8 cellular contexts compared by ENCODE assay signal in genomic region chr3:69425249-69425648, GRCh38. TPM values are rescaled to one million over a fixed set of nuclear protein-coding genes. Genes with fewer than 3 reads are reported as not detected.
DNase-seq lines count a peak whose midpoint lies in the region; ATAC-seq, FAIRE-seq and TF ChIP-seq lines count a peak whose summit lies in the region.

No MANE protein-coding gene starts in this region.

- SMC1A ChIA-PET in GM12878 (lab: Charles Lee; ENCODE audit: uncharacterized antibody, unreplicated experiment), result interaction anchor here (0.5 to 8.4 kb wide), 15 partner anchors 10 to 527 kb away, joined by 3 to 100 read pairs (median 11); no protein-coding TSS in a partner anchor

- RAD21 ChIA-PET in GM12878 (lab: Charles Lee; ENCODE audit: unreplicated experiment), result interaction anchor here (1.0 to 6.3 kb wide), 14 partner anchors 10 to 304 kb away, joined by 3 to 47 read pairs (median 4); no protein-coding TSS in a partner anchor

- H3K4me1 ChIP-seq in HEK293 (ENCODE audit: control insufficient read depth, insufficient read depth, low read length), result no peaks in the 10 kb centered on the region
- no peaks in the 10 kb centered on the region for H3K4me1 ChIP-seq in GM12878 (ENCODE audit: control insufficient read depth, insufficient read depth, low read length)
- no peaks in the 10 kb centered on the region for H3K4me1 ChIP-seq in HepG2 (ENCODE audit: insufficient read depth, low read length)

- H2AFZ ChIP-seq in GM12878 (ENCODE audit: control insufficient read depth, low read depth, low read length) (no peak overlapping the region), HepG2 (ENCODE audit: low read length) (no peak overlapping the region)

- H3K9ac ChIP-seq in GM12878 (ENCODE audit: control insufficient read depth, insufficient read depth, low read length) (no peak overlapping the region), HepG2 (ENCODE audit: insufficient read depth, low read depth, low read length) (no peak overlapping the region)

- H3K36me3 ChIP-seq in HEK293 (ENCODE audit: control insufficient read depth in 2 of 2, insufficient read depth in 1 of 2, low read length in 2 of 2) (no peaks in the 10 kb centered on the region), GM12878 (ENCODE audit: control insufficient read depth in 2 of 2, insufficient read depth in 2 of 2, low read length in 1 of 2) (no peaks in the 10 kb centered on the region), HepG2 (replicated peaks in 1 of 2; ENCODE audit: control insufficient read depth in 1 of 2, insufficient read depth in 2 of 2, low read length in 2 of 2) (no peaks in the 10 kb centered on the region)

- ATAC-seq in GM12878 (peak; percentile 92), HepG2 (peak; percentile 94)

- no peak for TF ChIP-seq EP300 in GM12878 (IDR thresholded peaks at IDR 0.05; ENCODE audit: borderline replicate concordance in 1 of 2, control insufficient read depth in 1 of 2, low read depth in 2 of 2, low read length in 2 of 2)
- no peak for TF ChIP-seq EP300 in HepG2 (IDR thresholded peaks at IDR 0.05; ENCODE audit: low read depth in 2 of 2, low read length in 2 of 2)
- no peak for TF ChIP-seq EP300 in HepG2 (CRISPR knock-in tag; IDR thresholded peaks at IDR 0.05; ENCODE audit: borderline replicate concordance)

- in situ Hi-C loops in GM12878 (cut with MboI) (no loop called here), HepG2 (cut with HindIII; ENCODE audit: extremely low pct_ligation_motif_present, low pct_unique_long_range_greater_than_20kb) (no loop called here)

- 15% methylated on average over 4 of the region's 4 CpGs for WGBS in GM12878 (ENCODE audit: insufficient coverage, insufficient replicate concordance, low lambda C conversion rate, missing lambda C conversion rate)
- WGBS in HepG2 (ENCODE audit: low lambda C conversion rate), result 5% methylated on average over 4 of the region's 4 CpGs

- BruUV-seq in GM12878 (replicated peaks; lab: Mats Ljungman, UMichigan), result no TSS peak
- no TSS peak for BruUV-seq in HepG2 (replicated peaks; lab: Mats Ljungman, UMichigan)

- TF ChIP-seq POLR2A in GM12878 (IDR thresholded peaks at IDR 0.05; ENCODE audit: low read depth, low read length), result no peak
- no peak for TF ChIP-seq POLR2A in HepG2 (IDR thresholded peaks at IDR 0.05; ENCODE audit: insufficient read depth in 1 of 2, low read depth in 2 of 2, low read length in 2 of 2)

- intact Hi-C loops in GM12878 (cut with micrococcal nuclease; ENCODE audit: unreplicated experiment), result loop anchor here (1.0 to 5.0 kb wide), 5 partner anchors 101 to 303 kb away; partner anchors contain the start of gene LMOD3
- intact Hi-C loops in HepG2 (cut with micrococcal nuclease; ENCODE audit: unreplicated experiment), result loop anchor here (1.0 to 5.0 kb wide), 2 partner anchors 263 to 304 kb away; no protein-coding TSS in a partner anchor

- TF ChIP-seq CTCF in HEK293 (tag by site-specific recombination; IDR thresholded peaks at IDR 0.05) (peak; percentile 26; the same call in 1 of the 2 replicates), GM12878 (IDR thresholded peaks at IDR 0.05 in 2 of 3, conservative IDR thresholded peaks at IDR 0.05 in 1 of 3; ENCODE audit: control insufficient read depth in 2 of 3, extremely low read depth in 1 of 3, insufficient read depth in 1 of 3, low read depth in 3 of 3, low read length in 3 of 3) (peak; percentile 67 to 72 (median 68)), HepG2 (CRISPR knock-in tag; IDR thresholded peaks at IDR 0.05) (peak; percentile 59)

- TF ChIP-seq RAD21 in GM12878 (IDR thresholded peaks at IDR 0.05; ENCODE audit: insufficient read depth, low read depth, low read length) (peak; percentile 78), HepG2 (CRISPR knock-in tag; IDR thresholded peaks at IDR 0.05) (no peak)

- H3K4me3 ChIP-seq in HEK293 (ENCODE audit: low read depth, low read length), result no peak overlapping the region
- H3K4me3 ChIP-seq in GM12878, result no peak overlapping the region
- H3K4me3 ChIP-seq in HepG2 (replicated peaks in 1 of 3; ENCODE audit: insufficient read depth in 1 of 3, low read depth in 2 of 3, low read length in 3 of 3), result no peak overlapping the region

- H4K20me1 ChIP-seq in GM12878 (ENCODE audit: control insufficient read depth, insufficient read depth), result no peaks in the 10 kb centered on the region
- H4K20me1 ChIP-seq in HepG2 (ENCODE audit: insufficient read depth, low read length), result no peaks in the 10 kb centered on the region; the same call in 1 of the 2 replicates

- H3K27me3 ChIP-seq in GM12878 (replicated peaks in 1 of 2; ENCODE audit: control insufficient read depth in 2 of 2, insufficient read depth in 2 of 2, low read length in 1 of 2) (no peaks in the 10 kb centered on the region), HepG2 (ENCODE audit: control insufficient read depth in 1 of 2, insufficient read depth in 2 of 2, low read length in 2 of 2) (no peaks in the 10 kb centered on the region)

- no peaks in the 10 kb centered on the region for H3K79me2 ChIP-seq in GM12878 (ENCODE audit: control insufficient read depth, insufficient read depth, low read length)
- H3K79me2 ChIP-seq in HepG2 (ENCODE audit: insufficient read depth, low read length), result no peaks in the 10 kb centered on the region

- peak; percentile 29 for DNase-seq in activated naive CD4-positive, alpha-beta T cell treated with Interleukin-2 at 50 U/mL for 16 hours
- DNase-seq in activated naive CD4-positive, alpha-beta T cell (lab: John Stamatoyannopoulos, UW), result no peak
- DNase-seq in NAMALWA (ENCODE audit: low spot score) (peak; percentile 60), GM12878 (ENCODE audit: low read depth, low spot score) (no peak), HepG2 (ENCODE audit: low spot score) (peak; percentile 14), epidermal melanocyte (ENCODE audit: insufficient read length, low spot score) (no peak), NOMO-1 treated with dmso at 0.1 percent for 144 hours (lab: John Stamatoyannopoulos, UW; ENCODE audit: unreplicated experiment) (no peak)

- CTCF ChIA-PET in HEK293 (lab: Yijun Ruan, JAX), result interaction anchor here (0.5 to 3.8 kb wide), 17 partner anchors 9 to 373 kb away, joined by 3 to 32 read pairs (median 3); no protein-coding TSS in a partner anchor
- CTCF ChIA-PET in GM12878 (lab: Yijun Ruan, JAX), result interaction anchor here (0.6 to 10.5 kb wide), 29 partner anchors 9 to 305 kb away, joined by 3 to 158 read pairs (median 3); no protein-coding TSS in a partner anchor
- CTCF ChIA-PET in HepG2 (lab: Yijun Ruan, JAX; ENCODE audit: low intra/inter-chr PET ratio, low total read pairs), result interaction anchor here (1.0 kb wide), 1 partner anchor 263 kb away, joined by 3 read pairs; no protein-coding TSS in a partner anchor

- POLR2A ChIA-PET in HEK293 (lab: Yijun Ruan, JAX), result no interaction called here
- POLR2A ChIA-PET in GM12878 (lab: Charles Lee), result interaction anchor here (0.7 kb wide), 1 partner anchor 19 kb away, joined by 4 read pairs; no protein-coding TSS in a partner anchor
- POLR2A ChIA-PET in HepG2 (lab: Yijun Ruan, JAX), result no interaction called here

- no peak for FAIRE-seq in GM12878 (lab: Jason Lieb, UNC)
- FAIRE-seq in HepG2 (lab: Jason Lieb, UNC), result peak; percentile 67

- H3K9me3 ChIP-seq in HEK293 (ENCODE audit: control insufficient read depth, insufficient read depth, low read depth, low read length) (no peaks in the 10 kb centered on the region), GM12878 (replicated peaks; ENCODE audit: control insufficient read depth, insufficient read depth, low read length) (no peaks in the 10 kb centered on the region), HepG2 (ENCODE audit: low read length) (no peaks in the 10 kb centered on the region)

- H3K4me2 ChIP-seq in GM12878 (ENCODE audit: control insufficient read depth, insufficient read depth), result no peak overlapping the region
- no peak overlapping the region for H3K4me2 ChIP-seq in HepG2 (ENCODE audit: low read depth, low read length)

- H3K27ac ChIP-seq in HEK293 (ENCODE audit: extremely low read depth, low read depth, low read length) (no peak overlapping the region), GM12878 (ENCODE audit: control insufficient read depth, insufficient read depth) (no peak overlapping the region), HepG2 (ENCODE audit: extremely low read length, insufficient read depth, low read length) (no peak overlapping the region)

RNA-seq across cellular contexts. Expression of gene FRMD4B, which starts 39.4 kb away (rescaled TPM):
- 90.0 and 92.7 TPM in 2 replicates for total RNA-seq in GM12878 (2013; cell fraction: nucleolus; rRNA removed)
- total RNA-seq in GM12878 (2014; rRNA removed) (8.2 and 9.0 TPM in 2 replicates), GM12878 (2014; rRNA removed; fragmentation: Illumina TruSeq; extraction: Trizol) (10.6 and 10.8 TPM in 2 replicates), GM12878 (2021) (6.9 TPM in 2 replicates), HepG2 (2016; rRNA removed; fragmentation: Illumina TruSeq; extraction: Trizol) (3.3 and 4.4 TPM in 2 replicates)
- polyA plus RNA-seq in GM12878 (2011; ENCODE audit: low read depth), result 0.08 TPM
- polyA plus RNA-seq in GM12878 (2011; rRNA removed) (6.7 and 6.9 TPM in 2 replicates), GM12878 (2014; fragmentation: Illumina TruSeq; extraction: Trizol) (9.1 and 9.8 TPM in 2 replicates), GM12878 (2014; fragmentation: Nextera tagmentation; extraction: Ambion mirVana) (10 to 100 TPM in 1 of 2 experiments, 1 to 10 TPM in 1; 7.0 to 11.4 TPM), GM12878 (2014; rRNA removed) (7.5 and 9.0 TPM in 2 replicates), GM12878 (2016; fragmentation: Nextera tagmentation; extraction: Ambion mirVana) (1 to 10 TPM; 3.9 to 7.0 TPM), HepG2 (2011; rRNA removed) (2.4 and 3.0 TPM in 2 replicates)
- 4.5 and 5.4 TPM in 2 replicates for polyA plus RNA-seq in GM12878 (2011; cell fraction: cytosol; rRNA removed)
- 7.4 and 7.7 TPM in 2 replicates for polyA plus RNA-seq in GM12878 (2011; cell fraction: nucleus; rRNA removed)
- polyA plus RNA-seq in GM12878 (2012), result 0.89 and 1.1 TPM in 2 replicates
- 10.0 and 11.8 TPM in 2 replicates for polyA minus RNA-seq in GM12878 (2011; rRNA and poly(A)+ RNA removed)
- 2.7 and 3.7 TPM in 2 replicates for polyA minus RNA-seq in GM12878 (2011; cell fraction: cytosol; rRNA and poly(A)+ RNA removed)
- polyA minus RNA-seq in GM12878 (2011; cell fraction: nucleus; rRNA and poly(A)+ RNA removed), result 7.7 and 11.7 TPM in 2 replicates
- 0.09 and 0.40 TPM in 2 replicates for total RNA-seq in HepG2 (2016; cell fraction: cytosol; rRNA removed; fragmentation: Illumina TruSeq; extraction: Trizol; ENCODE audit: low read depth)
- 2.1 and 3.5 TPM in 2 replicates for total RNA-seq in HepG2 (2016; cell fraction: insoluble cytoplasmic fraction; rRNA removed; fragmentation: Illumina TruSeq; extraction: Trizol)
- total RNA-seq in HepG2 (2016; cell fraction: membrane; rRNA removed; fragmentation: Illumina TruSeq; extraction: Trizol), result 0.93 and 1.0 TPM in 2 replicates
- 3.7 and 5.7 TPM in 2 replicates for total RNA-seq in HepG2 (2016; cell fraction: nucleus; rRNA removed; fragmentation: Illumina TruSeq; extraction: Trizol)
- polyA plus RNA-seq in HepG2 (2011; cell fraction: cytosol; rRNA removed), result 2.7 and 2.9 TPM in 2 replicates
- 3.7 and 4.1 TPM in 2 replicates for polyA plus RNA-seq in HepG2 (2011; cell fraction: nucleus; rRNA removed)
- 1.4 and 1.6 TPM in 2 replicates for polyA plus RNA-seq in HepG2 (2012)
- polyA plus RNA-seq in HepG2 (2016; cell fraction: cytosol; fragmentation: Illumina TruSeq; extraction: Trizol; ENCODE audit: low read depth), result 0.03 and 0.06 TPM in 2 replicates
- 1.5 and 2.2 TPM in 2 replicates for polyA plus RNA-seq in HepG2 (2016; cell fraction: insoluble cytoplasmic fraction; fragmentation: Illumina TruSeq; extraction: Trizol; ENCODE audit: low read depth)
- 0.22 and 0.40 TPM in 2 replicates for polyA plus RNA-seq in HepG2 (2016; cell fraction: membrane; fragmentation: Illumina TruSeq; extraction: Trizol; ENCODE audit: low read depth)
- polyA plus RNA-seq in HepG2 (2016; cell fraction: nucleus; fragmentation: Illumina TruSeq; extraction: Trizol; ENCODE audit: insufficient read depth, low read depth), result 1.4 and 2.1 TPM in 2 replicates
- polyA minus RNA-seq in HepG2 (2011; rRNA and poly(A)+ RNA removed; ENCODE audit: low replicate concordance), result 4.1 and 6.9 TPM in 2 replicates
- polyA minus RNA-seq in HepG2 (2011; cell fraction: cytosol; rRNA and poly(A)+ RNA removed), result 1.5 and 1.6 TPM in 2 replicates
- polyA minus RNA-seq in HepG2 (2011; cell fraction: nucleus; rRNA and poly(A)+ RNA removed), result 21.3 and 23.2 TPM in 2 replicates

Comparison
In these comparisons a context has a peak if more than half of its experiments do, and no peak if none do; other contexts are left out.
1. DNase-seq: peak in activated naive CD4-positive, alpha-beta T cell treated with Interleukin-2 at 50 U/mL for 16 hours (single experiment), NAMALWA (single experiment) and HepG2 (single experiment); none in activated naive CD4-positive, alpha-beta T cell (0 of 4), GM12878 (single experiment), epidermal melanocyte (single experiment) and NOMO-1 treated with dmso at 0.1 percent for 144 hours (single experiment).
2. Peak in every context shown above with its lines, with median percentiles within 50 percentile points of each other: CTCF ChIP-seq.